In the genomic region with DNA sequence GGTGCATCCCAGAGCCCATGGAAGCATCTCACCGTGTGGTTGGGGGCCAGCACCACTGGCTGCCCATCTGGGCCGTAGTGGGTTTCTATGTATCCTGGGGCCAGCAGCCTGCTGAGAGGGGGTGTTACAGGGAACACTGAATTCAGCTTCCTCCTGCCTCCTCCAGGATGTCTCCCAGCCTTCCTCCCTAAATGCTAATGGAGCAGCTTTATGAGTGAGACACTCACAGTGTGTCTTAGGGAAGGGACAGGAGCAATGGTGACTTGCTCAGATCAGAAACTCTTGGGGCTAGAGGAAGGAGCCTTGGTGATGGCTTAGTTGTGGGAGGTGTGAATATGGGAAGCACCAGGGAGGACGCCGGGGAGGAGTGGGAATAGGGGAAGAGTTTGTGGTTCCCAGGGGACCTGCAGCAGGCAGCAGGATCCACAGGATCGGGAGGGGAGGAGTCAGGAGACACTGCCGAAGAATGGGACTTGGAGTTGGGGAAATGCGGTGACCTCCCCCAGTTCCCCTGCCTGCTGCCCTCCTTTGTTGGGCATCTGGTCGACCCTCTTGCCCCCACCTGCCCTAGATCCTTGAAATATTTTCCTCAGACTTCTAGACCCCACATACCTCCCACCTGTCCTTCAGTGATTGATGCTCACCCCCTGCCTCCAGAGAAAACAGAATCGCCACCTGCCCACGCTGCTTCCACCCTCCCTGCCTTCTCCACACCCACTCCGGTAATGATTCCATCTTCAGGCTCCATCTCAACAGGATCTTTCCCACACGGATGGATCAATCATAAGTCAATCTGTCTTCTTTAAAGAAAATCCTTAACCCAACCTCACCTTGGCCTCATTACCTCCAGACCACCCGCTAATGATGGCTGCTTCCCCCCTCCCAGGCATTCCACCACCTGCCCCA, we compare ENCODE assay signal across 24 cellular contexts. TPM values are rescaled to one million over a fixed set of nuclear protein-coding genes. Genes with fewer than 3 reads are reported as not detected.
"Had no signal": no experiment of that assay in that cellular context is flagged by ENCODE, and none has a peak within 500 bp of the region (broad histone marks: within the 10 kb centered on the region; RNA-seq: fewer than 3 reads in every experiment).

No MANE protein-coding gene starts in this region.

- H3K36me3 ChIP-seq: pancreas, transverse colon, uterus, WERI-Rb-1 had no signal

- H3K4me2 ChIP-seq: smooth muscle cell had no signal

- ATAC-seq: activated T-cell treated with anti-CD3 and anti-CD28 coated beads, Interleukin-2, amount 50 U/mL, for 72 hours; foreskin keratinocyte; left cardiac atrium; mucosa of descending colon; pancreas; sciatic nerve; stimulated activated naive CD8-positive, alpha-beta T cell treated with anti-CD3 and anti-CD28 coated beads, Interleukin-15, amount 100 ng/mL, for 72 hours had no signal

- H3K4me1 ChIP-seq: foreskin keratinocyte, pancreas had no signal

- H3K9me3 ChIP-seq: ascending aorta, mucosa of descending colon, pancreas, suprapubic skin, transverse colon, uterus had no signal

- H3K27me3 ChIP-seq: ascending aorta, uterus had no signal

- H3K27ac ChIP-seq: ascending aorta, coronary artery, foreskin keratinocyte, pancreas, suprapubic skin, transverse colon, WERI-Rb-1 had no signal

- H3K4me3 ChIP-seq: ascending aorta, coronary artery, mucosa of descending colon, pancreas, smooth muscle cell, suprapubic skin, transverse colon, uterus had no signal

- DNase-seq: activated CD4-positive, alpha-beta T cell treated with anti-CD3 and anti-CD28 coated beads for 1 hour; activated CD8-positive, alpha-beta memory T cell treated with anti-CD3 and anti-CD28 coated beads for 24 hours; activated CD8-positive, alpha-beta memory T cell treated with anti-CD3 and anti-CD28 coated beads, Interleukin-2, amount 50 U/mL, for 48 hours; activated effector memory CD4-positive, alpha-beta T cell treated with anti-CD3 and anti-CD28 coated beads, Interleukin-2, amount 50 U/mL, for 16 hours; activated naive CD4-positive, alpha-beta T cell treated with anti-CD3 and anti-CD28 coated beads, Interleukin-2, amount 50 U/mL, for 16 hours; activated T-cell treated with anti-CD3 and anti-CD28 coated beads, Interleukin-2, amount 50 U/mL, for 72 hours; foreskin keratinocyte; hippocampal formation; left cardiac atrium; mesenchymal stem cell; mucosa of descending colon; naive B cell; pancreas; stimulated activated CD4-positive, alpha-beta T cell treated with anti-CD3 and anti-CD28 coated beads, Interleukin-4, amount 100 ng/mL, for 1 hour; stimulated activated naive CD8-positive, alpha-beta T cell treated with anti-CD3 and anti-CD28 coated beads, Interleukin-15, amount 100 ng/mL, for 72 hours; transverse colon; uterus; WERI-Rb-1 had no signal

RNA-seq across cellular contexts. Expression of gene ADAM33, which starts 6.6 kb away (rescaled TPM):
- polyA plus RNA-seq: foreskin keratinocyte had no signal

RNA-seq across cellular contexts. Expression of gene GFRA4, which starts 12.0 kb away (rescaled TPM):
- polyA plus RNA-seq: fibroblast of lung, foreskin keratinocyte, pancreas, smooth muscle cell had no signal

RNA-seq across cellular contexts. Expression of gene SIGLEC1, which starts 37.2 kb away (rescaled TPM):
- polyA plus RNA-seq: fibroblast of lung, foreskin keratinocyte, smooth muscle cell had no signal
